1 cellular context compared by ENCODE assay signal in genomic region chr15:61426466-61426865, GRCh38.
TF ChIP-seq lines count a peak whose summit lies in the region.

No MANE protein-coding gene starts in this region.

TF ChIP-seq in WTC11, 78 proteins besides CTCF, POLR2A, EP300 and RAD21 (continued from another document):
- TF ChIP-seq ELF4 (CRISPR knock-in tag; IDR thresholded peaks at IDR 0.05; ENCODE audit: low read depth) = no peak
- no peak for TF ChIP-seq SMAD3 (CRISPR knock-in tag; IDR thresholded peaks at IDR 0.05; ENCODE audit: borderline replicate concordance)
- no peak for TF ChIP-seq MAX (CRISPR knock-in tag; IDR thresholded peaks at IDR 0.05)
- TF ChIP-seq ATF1 (CRISPR knock-in tag; IDR thresholded peaks at IDR 0.05) = no peak
- TF ChIP-seq NFATC4 (CRISPR knock-in tag; IDR thresholded peaks at IDR 0.05) = no peak
- no peak for TF ChIP-seq E2F1 (CRISPR knock-in tag; IDR thresholded peaks at IDR 0.05)
